In genomic region chr10:810351-810846, GRCh38 we compare ENCODE assay signal across 11 cellular contexts.
A peak's percentile ranks its signal among the peaks of the same experiment; 100 is the strongest.
DNase-seq lines count a peak whose midpoint lies in the region; ATAC-seq, FAIRE-seq and TF ChIP-seq lines count a peak whose summit lies in the region.
"Had no signal": no experiment of that assay in that cellular context is flagged by ENCODE, and none has a peak within 500 bp of the region (broad histone marks: within the 10 kb centered on the region; RNA-seq: fewer than 3 reads in every experiment).

No MANE protein-coding gene starts in this region.

- peaks cover 18% of the 10 kb centered on the region for H3K4me1 Mint-ChIP-seq in astrocyte (ENCODE audit: low read depth, unreplicated experiment)
- peaks cover 0 to 2% (median 0%) of the 10 kb centered on the region in 4 donors for H3K4me1 Mint-ChIP-seq in naive thymus-derived CD8-positive, alpha-beta T cell

- no peak overlapping the region for H2AFZ ChIP-seq in astrocyte (ENCODE audit: low read depth, low read length)

- H3K9me3 Mint-ChIP-seq in astrocyte (ENCODE audit: unreplicated experiment), result no peaks in the 10 kb centered on the region
- no peaks in the 10 kb centered on the region for H3K9me3 Mint-ChIP-seq in naive thymus-derived CD8-positive, alpha-beta T cell
- H3K9me3 Mint-ChIP-seq: stimulated activated naive CD8-positive, alpha-beta T cell treated with anti-CD3 and anti-CD28 coated beads, Interleukin-15, Interleukin-2, amounts not matched to agents 100 ng/mL and 50 ng/mL, for 24 hours had no signal

- no peak overlapping the region for H3K4me3 Mint-ChIP-seq in astrocyte (ENCODE audit: unreplicated experiment)
- no peak overlapping the region for H3K4me3 Mint-ChIP-seq in naive thymus-derived CD8-positive, alpha-beta T cell
- H3K4me3 Mint-ChIP-seq: stimulated activated naive CD8-positive, alpha-beta T cell treated with anti-CD3 and anti-CD28 coated beads, Interleukin-15, Interleukin-2, amounts not matched to agents 100 ng/mL and 50 ng/mL, for 24 hours had no signal

- no peak overlapping the region for H3K4me3 ChIP-seq in BJ (ENCODE audit: low read depth, low read length)
- H3K4me3 ChIP-seq in astrocyte (ENCODE audit: insufficient read depth, low read depth, low read length), result no peak overlapping the region
- H3K4me3 ChIP-seq in kidney epithelial cell (ENCODE audit: low read depth, low read length), result no peak overlapping the region
- no peak overlapping the region for H3K4me3 ChIP-seq in uterus

- H3K9ac ChIP-seq in astrocyte (ENCODE audit: low read length), result no peak overlapping the region

- TF ChIP-seq CTCF in BJ (IDR thresholded peaks at IDR 0.05; ENCODE audit: insufficient read depth, low read depth, low read length) (peak; percentile 39), astrocyte (IDR thresholded peaks at IDR 0.05; ENCODE audit: insufficient read depth, low read depth, low read length) (peak; percentile 24), kidney epithelial cell (IDR thresholded peaks at IDR 0.05; ENCODE audit: insufficient read depth, low read length, poor library complexity, severe bottlenecking) (peak; percentile 52), uterus (IDR thresholded peaks at IDR 0.05) (peak in 2 of 4 experiments; percentile 4 to 26)

- DNase-seq in BJ (ENCODE audit: low read depth), result no peak
- DNase-seq in HT-29 (ENCODE audit: low spot score), result peak; percentile 15
- no peak for DNase-seq in astrocyte (ENCODE audit: low read depth)
- no peak for DNase-seq in kidney epithelial cell (ENCODE audit: low read depth)
- no peak for DNase-seq in naive thymus-derived CD8-positive, alpha-beta T cell
- DNase-seq in uterus, result no peak
- DNase-seq in amniotic stem cell (lab: John Stamatoyannopoulos, UW), result no peak
- DNase-seq: T-helper 2 cell had no signal

- H3K27ac ChIP-seq in astrocyte (ENCODE audit: low read depth, low read length) (no peak overlapping the region), uterus (no peak overlapping the region)
- H3K27ac ChIP-seq: HL-60 had no signal

- H3K9me3 ChIP-seq in astrocyte (ENCODE audit: insufficient read depth, low read depth, low read length) (no peaks in the 10 kb centered on the region), uterus (no peaks in the 10 kb centered on the region)

- H3K27ac Mint-ChIP-seq in astrocyte (ENCODE audit: unreplicated experiment), result no peak overlapping the region
- peak overlapping the region in 1 of 10 donors; percentile 7 for H3K27ac Mint-ChIP-seq in naive thymus-derived CD8-positive, alpha-beta T cell
- H3K27ac Mint-ChIP-seq: stimulated activated naive CD8-positive, alpha-beta T cell treated with anti-CD3 and anti-CD28 coated beads, Interleukin-15, Interleukin-2, amounts not matched to agents 100 ng/mL and 50 ng/mL, for 24 hours had no signal

- peaks cover 32% of the 10 kb centered on the region for H3K36me3 Mint-ChIP-seq in astrocyte (ENCODE audit: low read depth, unreplicated experiment)
- peaks cover 4 to 81% (median 31%) of the 10 kb centered on the region in 3 donors for H3K36me3 Mint-ChIP-seq in naive thymus-derived CD8-positive, alpha-beta T cell

- CTCF ChIA-PET in BJ (lab: Yijun Ruan, JAX), result no interaction called here

- H4K20me1 ChIP-seq in astrocyte (ENCODE audit: insufficient read depth, low read length), result peaks cover 38% of the 10 kb centered on the region

- no peak overlapping the region for H3K4me2 ChIP-seq in astrocyte (ENCODE audit: low read length)

- H3K4me1 ChIP-seq in astrocyte (ENCODE audit: insufficient read depth, low read length) (no peaks in the 10 kb centered on the region), uterus (no peaks in the 10 kb centered on the region)

- intact Hi-C loops in uterus (cut with DNase I; ENCODE audit: low total_unique reads), result no loop called here

- H3K27me3 ChIP-seq in BJ (ENCODE audit: control insufficient read depth, insufficient read depth, low read length) (no peaks in the 10 kb centered on the region), astrocyte (ENCODE audit: insufficient read depth, low read length) (no peaks in the 10 kb centered on the region), kidney epithelial cell (ENCODE audit: control insufficient read depth, insufficient read depth, low read length) (no peaks in the 10 kb centered on the region), uterus (no peaks in the 10 kb centered on the region)

- H3K36me3 ChIP-seq in BJ (ENCODE audit: control insufficient read depth, insufficient read depth, low read length) (peaks cover 44% of the 10 kb centered on the region), astrocyte (ENCODE audit: insufficient read depth, low read length) (peaks cover 46% of the 10 kb centered on the region), kidney epithelial cell (ENCODE audit: control insufficient read depth, insufficient read depth, low read length) (peaks cover 8% of the 10 kb centered on the region), uterus (no peaks in the 10 kb centered on the region)

- H3K79me2 ChIP-seq in astrocyte (ENCODE audit: insufficient read depth, low read length), result peaks cover 3% of the 10 kb centered on the region

- no peaks in the 10 kb centered on the region for H3K27me3 Mint-ChIP-seq in astrocyte (ENCODE audit: low read depth, unreplicated experiment)
- H3K27me3 Mint-ChIP-seq in naive thymus-derived CD8-positive, alpha-beta T cell, result no peaks in the 10 kb centered on the region
- H3K27me3 Mint-ChIP-seq: stimulated activated naive CD8-positive, alpha-beta T cell treated with anti-CD3 and anti-CD28 coated beads, Interleukin-15, Interleukin-2, amounts not matched to agents 100 ng/mL and 50 ng/mL, for 24 hours had no signal

- POLR2A ChIA-PET in BJ (lab: Charles Lee), result interaction anchor here (0.7 kb wide), 1 partner anchor 356 kb away, joined by 7 read pairs; no protein-coding TSS in a partner anchor
- POLR2A ChIA-PET in naive thymus-derived CD8-positive, alpha-beta T cell (lab: Charles Lee), result interaction anchor here (0.7 kb wide), 1 partner anchor 12 kb away, joined by 4 read pairs; no protein-coding TSS in a partner anchor

- ATAC-seq in HG03139 (IDR thresholded peaks at IDR 0.05; ENCODE audit: unreplicated experiment), result no peak
- no peak for ATAC-seq in naive thymus-derived CD8-positive, alpha-beta T cell

- no peak for TF ChIP-seq POLR2A in uterus (IDR thresholded peaks at IDR 0.05)

- FAIRE-seq in astrocyte (lab: Jason Lieb, UNC), result no peak
